ENCODE assay signal across 18 cellular contexts in genomic region chr5:76380346-76381074, GRCh38. TPM values are rescaled to one million over a fixed set of nuclear protein-coding genes. Genes with fewer than 3 reads are reported as not detected.
DNase-seq lines count a peak whose midpoint lies in the region; ATAC-seq and TF ChIP-seq lines count a peak whose summit lies in the region.
"Had no signal": no experiment of that assay in that cellular context is flagged by ENCODE, and none has a peak within 500 bp of the region (broad histone marks: within the 10 kb centered on the region; RNA-seq: fewer than 3 reads in every experiment).

No MANE protein-coding gene starts in this region.

- no peak for DNase-seq in CD4-positive, CD25-positive, alpha-beta regulatory T cell
- DNase-seq in naive thymus-derived CD8-positive, alpha-beta T cell, result no peak
- DNase-seq in islet precursor cell (no peak), T-helper 9 cell (no peak), GM19238 (ENCODE audit: insufficient read length, low spot score) (no peak), MG63 (no peak)
- DNase-seq: Calu3, DND-41, HCEC 1CT, IMR-90, NCI-H1417, NCI-H2081, NCI-H526, PC-3 had no signal

- H3K4me3 Mint-ChIP-seq in CD4-positive, CD25-positive, alpha-beta regulatory T cell, result peak overlapping the region; percentile 43 to 85 (median 56)
- no peak overlapping the region for H3K4me3 Mint-ChIP-seq in activated T-helper 17 cell treated with anti-CD3 and anti-CD28 coated beads, Interleukin-2, amount 50 U/mL, for 72 hours
- H3K4me3 Mint-ChIP-seq in naive thymus-derived CD8-positive, alpha-beta T cell, result no peak overlapping the region
- H3K4me3 Mint-ChIP-seq: CD14-positive monocyte had no signal

- H3K4me1 ChIP-seq in CD4-positive, CD25-positive, alpha-beta regulatory T cell (ENCODE audit: control insufficient read depth, insufficient read depth, low read length, poor library complexity, severe bottlenecking), result peaks cover 62% of the 10 kb centered on the region
- H3K4me1 ChIP-seq in HEK293 (ENCODE audit: control insufficient read depth, insufficient read depth, low read length), result no peaks in the 10 kb centered on the region; the same call in 1 of the 2 replicates
- H3K4me1 ChIP-seq: A549 had no signal

- ATAC-seq in CD4-positive, CD25-positive, alpha-beta regulatory T cell (ENCODE audit: low read depth in 2 of 2), result no peak
- ATAC-seq in activated T-helper 17 cell treated with anti-CD3 and anti-CD28 coated beads, Interleukin-2, amount 50 U/mL, for 72 hours (replicated peaks), result no peak
- no peak for ATAC-seq in naive thymus-derived CD8-positive, alpha-beta T cell
- ATAC-seq: A549, PC-3 had no signal

- no peaks in the 10 kb centered on the region for H3K9me3 Mint-ChIP-seq in CD4-positive, CD25-positive, alpha-beta regulatory T cell
- H3K9me3 Mint-ChIP-seq in activated T-helper 17 cell treated with anti-CD3 and anti-CD28 coated beads, Interleukin-2, amount 50 U/mL, for 72 hours, result no peaks in the 10 kb centered on the region
- no peaks in the 10 kb centered on the region for H3K9me3 Mint-ChIP-seq in naive thymus-derived CD8-positive, alpha-beta T cell

- H3K27ac Mint-ChIP-seq in CD4-positive, CD25-positive, alpha-beta regulatory T cell, result peak overlapping the region in 2 of 3 donors; percentile 62 to 82
- H3K27ac Mint-ChIP-seq in activated T-helper 17 cell treated with anti-CD3 and anti-CD28 coated beads, Interleukin-2, amount 50 U/mL, for 72 hours, result peak overlapping the region; percentile 12
- peak overlapping the region in 6 of 10 donors; percentile 2 to 83 (median 30) for H3K27ac Mint-ChIP-seq in naive thymus-derived CD8-positive, alpha-beta T cell
- H3K27ac Mint-ChIP-seq: CD14-positive monocyte had no signal

- POLR2A ChIA-PET in HEK293 (lab: Yijun Ruan, JAX), result no interaction called here
- POLR2A ChIA-PET in naive thymus-derived CD8-positive, alpha-beta T cell (lab: Charles Lee), result interaction anchor here (0.7 to 1.7 kb wide), 3 partner anchors 10 to 23 kb away, joined by 3 to 4 read pairs (median 4); no protein-coding TSS in a partner anchor

- TF ChIP-seq CTCF in HEK293 (tag by site-specific recombination; IDR thresholded peaks at IDR 0.05), result no peak

- peak overlapping the region; percentile 57 for H3K4me3 ChIP-seq in CD4-positive, CD25-positive, alpha-beta regulatory T cell (ENCODE audit: low read depth, low read length)
- H3K4me3 ChIP-seq in HEK293 (ENCODE audit: low read depth, low read length) (no peak overlapping the region), MG63 (no peak overlapping the region)
- H3K4me3 ChIP-seq: A549 had no signal

- H3K27ac ChIP-seq in CD4-positive, CD25-positive, alpha-beta regulatory T cell (ENCODE audit: insufficient read depth, low read length, poor library complexity, severe bottlenecking), result no peak overlapping the region
- H3K27ac ChIP-seq in HEK293 (ENCODE audit: extremely low read depth, low read depth, low read length), result no peak overlapping the region
- H3K27ac ChIP-seq: A549 had no signal

- H3K27me3 Mint-ChIP-seq in CD4-positive, CD25-positive, alpha-beta regulatory T cell, result peaks cover 4% of the 10 kb centered on the region
- H3K27me3 Mint-ChIP-seq in activated T-helper 17 cell treated with anti-CD3 and anti-CD28 coated beads, Interleukin-2, amount 50 U/mL, for 72 hours, result no peaks in the 10 kb centered on the region
- no peaks in the 10 kb centered on the region for H3K27me3 Mint-ChIP-seq in naive thymus-derived CD8-positive, alpha-beta T cell

- H3K4me1 Mint-ChIP-seq in CD4-positive, CD25-positive, alpha-beta regulatory T cell, result peaks cover 15 to 77% (median 43%) of the 10 kb centered on the region in 4 donors
- H3K4me1 Mint-ChIP-seq in activated T-helper 17 cell treated with anti-CD3 and anti-CD28 coated beads, Interleukin-2, amount 50 U/mL, for 72 hours, result peaks cover 28% of the 10 kb centered on the region
- peaks cover 22 to 53% (median 45%) of the 10 kb centered on the region in 4 donors for H3K4me1 Mint-ChIP-seq in naive thymus-derived CD8-positive, alpha-beta T cell

- CTCF ChIA-PET in HEK293 (lab: Yijun Ruan, JAX), result no interaction called here

- H3K9me3 ChIP-seq in CD4-positive, CD25-positive, alpha-beta regulatory T cell (ENCODE audit: control insufficient read depth in 2 of 2, low read length in 2 of 2), result no peaks in the 10 kb centered on the region
- no peaks in the 10 kb centered on the region for H3K9me3 ChIP-seq in HEK293 (ENCODE audit: control insufficient read depth, insufficient read depth, low read depth, low read length)
- H3K9me3 ChIP-seq in MG63, result no peaks in the 10 kb centered on the region
- H3K9me3 ChIP-seq: A549 had no signal

- H3K36me3 Mint-ChIP-seq in CD4-positive, CD25-positive, alpha-beta regulatory T cell, result peaks cover 3% of the 10 kb centered on the region
- no peaks in the 10 kb centered on the region for H3K36me3 Mint-ChIP-seq in activated T-helper 17 cell treated with anti-CD3 and anti-CD28 coated beads, Interleukin-2, amount 50 U/mL, for 72 hours (ENCODE audit: low read depth)
- H3K36me3 Mint-ChIP-seq in naive thymus-derived CD8-positive, alpha-beta T cell, result no peaks in the 10 kb centered on the region
- H3K36me3 Mint-ChIP-seq: CD14-positive monocyte had no signal

- H3K36me3 ChIP-seq in CD4-positive, CD25-positive, alpha-beta regulatory T cell (ENCODE audit: control insufficient read depth, insufficient read depth, low read length), result peaks cover 8% of the 10 kb centered on the region
- H3K36me3 ChIP-seq in HEK293 (ENCODE audit: control insufficient read depth in 2 of 2, insufficient read depth in 1 of 2, low read length in 2 of 2) (no peaks in the 10 kb centered on the region; a peak in 1 of 3 replicates), MG63 (no peaks in the 10 kb centered on the region)

- no peaks in the 10 kb centered on the region for H3K27me3 ChIP-seq in CD4-positive, CD25-positive, alpha-beta regulatory T cell (ENCODE audit: control insufficient read depth, insufficient read depth, low read length)
- H3K27me3 ChIP-seq in MG63, result no peaks in the 10 kb centered on the region

TF ChIP-seq in HEK293, 187 proteins besides CTCF, POLR2A, EP300 and RAD21:
- no peak for TF ChIP-seq MEIS1 (CRISPR knock-in tag; IDR thresholded peaks at IDR 0.05; ENCODE audit: borderline replicate concordance)
- 0 out of 2 replicates have a peak, but pooled peaks have one; percentile 24 for TF ChIP-seq ZBTB17 (tag by site-specific recombination; IDR thresholded peaks at IDR 0.05)

RNA-seq across cellular contexts. Expression of gene IQGAP2, which starts 22.6 kb away (rescaled TPM):
- total RNA-seq in CD4-positive, CD25-positive, alpha-beta regulatory T cell, result 214 TPM
- polyA plus RNA-seq in CD4-positive, CD25-positive, alpha-beta regulatory T cell, result 10 to 100 TPM; 53.9 to 70.2 (median 59.2) TPM
- total RNA-seq in activated T-helper 17 cell treated with anti-CD3 and anti-CD28 coated beads, Interleukin-2, amount 50 U/mL, for 72 hours, result 10 to 100 TPM; 83.2 to 92.1 TPM
- 10 to 100 TPM; 66.7 to 74.0 TPM for total RNA-seq in naive thymus-derived CD8-positive, alpha-beta T cell
- polyA plus RNA-seq in naive thymus-derived CD8-positive, alpha-beta T cell, result 10 to 100 TPM; 16.2 to 22.0 (median 19.5) TPM
- 4.1 and 12.3 TPM in 2 replicates for total RNA-seq in MG63 (2014; rRNA removed; shearing (Covaris generic); ENCODE audit: low replicate concordance)
- total RNA-seq: PC-3 had no signal

Comparison
In these comparisons a context has a peak if more than half of its experiments do, and no peak if none do; other contexts are left out.
1. H3K27ac Mint-ChIP-seq: peak in every context shown above with its lines; median percentile 72 in CD4-positive, CD25-positive, alpha-beta regulatory T cell; 30 in naive thymus-derived CD8-positive, alpha-beta T cell; 12 in activated T-helper 17 cell treated with anti-CD3 and anti-CD28 coated beads, Interleukin-2, amount 50 U/mL, for 72 hours.
2. H3K4me3 Mint-ChIP-seq: peak in CD4-positive, CD25-positive, alpha-beta regulatory T cell (4 of 4); none in activated T-helper 17 cell treated with anti-CD3 and anti-CD28 coated beads, Interleukin-2, amount 50 U/mL, for 72 hours (single experiment) and naive thymus-derived CD8-positive, alpha-beta T cell (0 of 10).